In the genomic region with DNA sequence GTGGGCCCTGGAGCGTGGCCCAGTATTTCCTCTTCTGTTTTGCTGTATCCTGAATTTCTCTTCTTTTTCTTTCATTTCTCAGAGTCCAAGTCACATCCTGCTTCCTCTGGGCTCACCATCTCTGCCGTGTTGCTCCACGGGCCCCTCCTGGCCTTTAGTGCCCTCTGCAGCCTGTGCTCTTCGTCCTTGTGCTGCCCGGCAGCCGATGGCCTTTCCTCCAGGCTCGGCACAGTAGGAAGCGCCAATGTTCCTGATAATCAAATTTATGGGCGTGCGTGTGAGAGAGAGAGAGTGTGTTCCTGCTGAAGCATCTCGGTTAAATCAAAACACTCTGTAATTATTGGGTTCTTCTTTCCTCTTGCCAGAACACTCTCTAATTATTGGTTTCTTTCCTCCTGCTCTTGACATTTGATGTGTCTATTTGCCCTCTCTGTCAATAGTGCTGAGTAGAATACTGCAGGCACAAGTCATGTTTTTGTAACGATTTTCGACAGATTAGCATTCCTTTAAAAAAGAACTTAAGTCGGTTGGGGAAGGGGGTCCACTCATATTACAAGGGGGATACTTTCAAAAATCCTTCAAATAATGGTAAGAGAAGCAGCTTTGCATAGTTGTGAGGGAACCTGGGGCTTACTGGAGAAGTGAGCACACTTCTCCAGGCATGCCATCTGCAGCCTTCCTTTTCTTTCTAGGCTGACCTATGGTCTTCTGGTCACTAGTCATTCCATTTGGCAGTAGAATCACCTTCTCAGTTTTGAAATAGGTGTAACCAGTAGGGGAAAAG, we compare ENCODE assay signal across 11 cellular contexts.
A peak's percentile ranks its signal among the peaks of the same experiment; 100 is the strongest.
DNase-seq lines count a peak whose midpoint lies in the region; ATAC-seq lines count a peak whose summit lies in the region.
"Had no signal": no experiment of that assay in that cellular context is flagged by ENCODE, and none has a peak within 500 bp of the region (broad histone marks: within the 10 kb centered on the region; RNA-seq: fewer than 3 reads in every experiment).

No MANE protein-coding gene starts in this region.

- ATAC-seq in activated naive CD8-positive, alpha-beta T cell treated with anti-CD3 and anti-CD28 coated beads, Interleukin-2, amount 10 ng/mL, durations not matched to agents 7 days and 5 days (ENCODE audit: low read depth) = no peak
- no peak for ATAC-seq in naive thymus-derived CD8-positive, alpha-beta T cell
- ATAC-seq in HG02798 (IDR thresholded peaks at IDR 0.05; ENCODE audit: poor library complexity, unreplicated experiment) (no peak), GM18519 (IDR thresholded peaks at IDR 0.05; ENCODE audit: low FRiP score, unreplicated experiment) (no peak)

- H3K4me3 Mint-ChIP-seq in activated naive CD8-positive, alpha-beta T cell treated with anti-CD3 and anti-CD28 coated beads, Interleukin-2, amount 10 ng/mL, durations not matched to agents 7 days and 5 days = no peak overlapping the region
- H3K4me3 Mint-ChIP-seq in naive thymus-derived CD8-positive, alpha-beta T cell = no peak overlapping the region
- H3K4me3 Mint-ChIP-seq: activated CD4-positive, alpha-beta memory T cell treated with anti-CD3 and anti-CD28 coated beads for 36 hours had no signal

- H3K36me3 Mint-ChIP-seq in activated naive CD8-positive, alpha-beta T cell treated with anti-CD3 and anti-CD28 coated beads, Interleukin-2, amount 10 ng/mL, durations not matched to agents 7 days and 5 days = peaks cover 28% of the 10 kb centered on the region
- H3K36me3 Mint-ChIP-seq in naive thymus-derived CD8-positive, alpha-beta T cell = peaks cover 0 to 9% (median 0%) of the 10 kb centered on the region in 3 donors

- no peaks in the 10 kb centered on the region for H3K9me3 Mint-ChIP-seq in activated naive CD8-positive, alpha-beta T cell treated with anti-CD3 and anti-CD28 coated beads, Interleukin-2, amount 10 ng/mL, durations not matched to agents 7 days and 5 days
- H3K9me3 Mint-ChIP-seq in naive thymus-derived CD8-positive, alpha-beta T cell = no peaks in the 10 kb centered on the region
- H3K9me3 Mint-ChIP-seq: activated CD4-positive, alpha-beta memory T cell treated with anti-CD3 and anti-CD28 coated beads for 36 hours had no signal

- H3K4me1 Mint-ChIP-seq in activated naive CD8-positive, alpha-beta T cell treated with anti-CD3 and anti-CD28 coated beads, Interleukin-2, amount 10 ng/mL, durations not matched to agents 7 days and 5 days = peaks cover 59% of the 10 kb centered on the region
- peaks cover 43 to 81% (median 72%) of the 10 kb centered on the region in 4 donors for H3K4me1 Mint-ChIP-seq in naive thymus-derived CD8-positive, alpha-beta T cell

- peak overlapping the region; percentile 37 for H3K27ac Mint-ChIP-seq in activated naive CD8-positive, alpha-beta T cell treated with anti-CD3 and anti-CD28 coated beads, Interleukin-2, amount 10 ng/mL, durations not matched to agents 7 days and 5 days
- H3K27ac Mint-ChIP-seq in naive thymus-derived CD8-positive, alpha-beta T cell = peak overlapping the region in 6 of 10 donors; percentile 19 to 72 (median 34)
- H3K27ac Mint-ChIP-seq: activated CD4-positive, alpha-beta memory T cell treated with anti-CD3 and anti-CD28 coated beads for 36 hours had no signal

- H3K27me3 Mint-ChIP-seq in activated naive CD8-positive, alpha-beta T cell treated with anti-CD3 and anti-CD28 coated beads, Interleukin-2, amount 10 ng/mL, durations not matched to agents 7 days and 5 days = no peaks in the 10 kb centered on the region
- no peaks in the 10 kb centered on the region for H3K27me3 Mint-ChIP-seq in naive thymus-derived CD8-positive, alpha-beta T cell
- H3K27me3 Mint-ChIP-seq: activated CD4-positive, alpha-beta memory T cell treated with anti-CD3 and anti-CD28 coated beads for 36 hours had no signal

- POLR2A ChIA-PET in activated naive CD8-positive, alpha-beta T cell treated with anti-CD3 and anti-CD28 coated beads, Interleukin-2, amount 10 ng/mL, durations not matched to agents 7 days and 5 days (lab: Charles Lee) = no interaction called here
- POLR2A ChIA-PET in naive thymus-derived CD8-positive, alpha-beta T cell (lab: Charles Lee) = interaction anchor here (0.7 kb wide), 1 partner anchor 121 kb away, joined by 6 read pairs; no protein-coding TSS in a partner anchor

- DNase-seq in DMS153 (lab: John Stamatoyannopoulos, UW) (peak; percentile 74), NCI-H146 (lab: John Stamatoyannopoulos, UW) (peak; percentile 34), NOMO-1 treated with dmso at 0.1 percent for 144 hours (lab: John Stamatoyannopoulos, UW; ENCODE audit: unreplicated experiment) (no peak)
- no peak for DNase-seq in activated naive CD8-positive, alpha-beta T cell treated with anti-CD3 and anti-CD28 coated beads, Interleukin-2, amount 10 ng/mL, durations not matched to agents 7 days and 5 days
- DNase-seq in naive thymus-derived CD8-positive, alpha-beta T cell = no peak
- DNase-seq in stimulated activated CD4-positive, alpha-beta T cell treated with anti-CD3 and anti-CD28 coated beads, Interleukin-15, amount 100 ng/mL, for 24 hours = no peak
- DNase-seq: activated CD4-positive, alpha-beta memory T cell treated with anti-CD3 and anti-CD28 coated beads for 36 hours; activated effector memory CD4-positive, alpha-beta T cell treated with anti-CD3 and anti-CD28 coated beads, Interleukin-2, amount 50 U/mL, for 16 hours; stimulated activated naive CD4-positive, alpha-beta T cell had no signal

Comparison
In these comparisons a context has a peak if more than half of its experiments do, and no peak if none do; other contexts are left out.
1. DNase-seq: peak in DMS153 (single experiment) and NCI-H146 (single experiment); none in activated naive CD8-positive, alpha-beta T cell treated with anti-CD3 and anti-CD28 coated beads, Interleukin-2, amount 10 ng/mL, durations not matched to agents 7 days and 5 days (single experiment), naive thymus-derived CD8-positive, alpha-beta T cell (0 of 10), stimulated activated CD4-positive, alpha-beta T cell treated with anti-CD3 and anti-CD28 coated beads, Interleukin-15, amount 100 ng/mL, for 24 hours (single experiment) and NOMO-1 treated with dmso at 0.1 percent for 144 hours (single experiment).